12 cellular contexts compared by ENCODE assay signal in the genomic region with DNA sequence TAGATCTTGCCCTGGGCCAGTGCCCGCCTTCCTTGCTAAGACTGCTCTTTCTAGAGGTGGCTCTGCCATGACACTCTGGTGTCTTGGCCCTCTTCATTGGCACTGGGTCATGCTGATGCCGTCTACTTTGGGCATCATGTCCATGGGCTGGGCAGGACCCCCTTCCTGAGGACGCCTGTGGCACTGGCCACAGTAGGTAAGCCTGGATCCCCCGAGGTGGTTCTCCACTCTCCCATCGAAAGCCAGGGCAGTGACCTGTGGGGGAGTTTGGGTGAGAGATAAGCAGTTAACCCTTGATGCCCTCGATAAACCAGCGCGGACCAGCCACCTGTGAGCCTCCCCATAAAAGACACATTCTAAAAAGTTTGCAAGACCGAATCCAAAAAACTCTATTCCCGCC. TPM values are rescaled to one million over a fixed set of nuclear protein-coding genes. Genes with fewer than 3 reads are reported as not detected.
DNase-seq lines count a peak whose midpoint lies in the region; TF ChIP-seq lines count a peak whose summit lies in the region.
"Had no signal": no experiment of that assay in that cellular context is flagged by ENCODE, and none has a peak within 500 bp of the region (broad histone marks: within the 10 kb centered on the region; RNA-seq: fewer than 3 reads in every experiment).

No MANE protein-coding gene starts in this region.

- H3K27ac Mint-ChIP-seq in activated T-helper 2 cell treated with anti-CD3 and anti-CD28 coated beads, Interferon-gamma antibody, Interleukin-2, Interleukin-4, amounts not matched to agents 10 μg/mL and 5 μg/mL and 100 μg/mL, durations not matched to agents 14 hours and 24 hours and 36 hours = no peak overlapping the region

- DNase-seq in Peyer's patch (no peak), coronary artery (ENCODE audit: low spot score) (no peak), CD1c-positive myeloid dendritic cell (ENCODE audit: extremely low spot score) (no peak), T1000 (lab: John Stamatoyannopoulos, UW) (no peak), NCI-H2107 (lab: John Stamatoyannopoulos, UW) (no peak)
- no peak for DNase-seq in activated T-helper 2 cell treated with anti-CD3 and anti-CD28 coated beads, Interferon-gamma antibody, Interleukin-2, Interleukin-4, amounts not matched to agents 10 μg/mL and 5 μg/mL and 100 μg/mL, durations not matched to agents 14 hours and 24 hours and 36 hours (ENCODE audit: low spot score)
- DNase-seq: activated naive CD4-positive, alpha-beta T cell treated with Interleukin-2 at 50 U/mL for 16 hours; DMS79 treated with DMSO at 0.1 percent for 48 hours; MM.1S had no signal

- no peaks in the 10 kb centered on the region for H3K9me3 ChIP-seq in Peyer's patch
- H3K9me3 ChIP-seq in mucosa of stomach (ENCODE audit: control insufficient read depth, low read length) = no peaks in the 10 kb centered on the region

- no peaks in the 10 kb centered on the region for H3K9me3 Mint-ChIP-seq in activated T-helper 2 cell treated with anti-CD3 and anti-CD28 coated beads, Interferon-gamma antibody, Interleukin-2, Interleukin-4, amounts not matched to agents 10 μg/mL and 5 μg/mL and 100 μg/mL, durations not matched to agents 14 hours and 24 hours and 36 hours
- H3K9me3 Mint-ChIP-seq: neural crest cell had no signal

- no peak for TF ChIP-seq POLR2A in Peyer's patch (IDR thresholded peaks at IDR 0.05)

- H3K4me1 ChIP-seq in Peyer's patch = peaks cover 0 to 42% (median 4%) of the 10 kb centered on the region in 4 donors
- H3K4me1 ChIP-seq in mucosa of stomach (ENCODE audit: control insufficient read depth, insufficient read depth, low read length) = peaks cover 65% of the 10 kb centered on the region

- H3K36me3 ChIP-seq in Peyer's patch (peaks cover 0 to 69% (median 6%) of the 10 kb centered on the region in 3 donors), mucosa of stomach (ENCODE audit: control insufficient read depth, insufficient read depth, low read length) (peaks cover 34% of the 10 kb centered on the region)

- no peak for TF ChIP-seq CTCF in Peyer's patch (IDR thresholded peaks at IDR 0.05)
- no peak for TF ChIP-seq CTCF in coronary artery (IDR thresholded peaks at IDR 0.05)

- H3K27me3 ChIP-seq in Peyer's patch = no peaks in the 10 kb centered on the region
- no peaks in the 10 kb centered on the region for H3K27me3 ChIP-seq in mucosa of stomach (ENCODE audit: control insufficient read depth, insufficient read depth, low read length)

- intact Hi-C loops in activated T-helper 2 cell treated with anti-CD3 and anti-CD28 coated beads, Interferon-gamma antibody, Interleukin-2, Interleukin-4, amounts not matched to agents 10 μg/mL and 5 μg/mL and 100 μg/mL, durations not matched to agents 14 hours and 24 hours and 36 hours (cut with micrococcal nuclease) = no loop called here

- H3K4me3 Mint-ChIP-seq in activated T-helper 2 cell treated with anti-CD3 and anti-CD28 coated beads, Interferon-gamma antibody, Interleukin-2, Interleukin-4, amounts not matched to agents 10 μg/mL and 5 μg/mL and 100 μg/mL, durations not matched to agents 14 hours and 24 hours and 36 hours (ENCODE audit: low read depth) = no peak overlapping the region
- H3K4me3 Mint-ChIP-seq: neural crest cell had no signal

- H3K27me3 Mint-ChIP-seq in activated T-helper 2 cell treated with anti-CD3 and anti-CD28 coated beads, Interferon-gamma antibody, Interleukin-2, Interleukin-4, amounts not matched to agents 10 μg/mL and 5 μg/mL and 100 μg/mL, durations not matched to agents 14 hours and 24 hours and 36 hours (ENCODE audit: low read depth) = no peaks in the 10 kb centered on the region

- peak overlapping the region; percentile 31 for H3K9ac ChIP-seq in mucosa of stomach (ENCODE audit: low read length)

- H3K27ac ChIP-seq in Peyer's patch (peak overlapping the region in 3 of 4 donors; percentile 67 to 96 (median 91)), coronary artery (peak overlapping the region; percentile 1 to 44), temporal lobe (ENCODE audit: low read depth, low read length) (peak overlapping the region; percentile 99)

- peaks cover 52% of the 10 kb centered on the region for H3K36me3 Mint-ChIP-seq in activated T-helper 2 cell treated with anti-CD3 and anti-CD28 coated beads, Interferon-gamma antibody, Interleukin-2, Interleukin-4, amounts not matched to agents 10 μg/mL and 5 μg/mL and 100 μg/mL, durations not matched to agents 14 hours and 24 hours and 36 hours (ENCODE audit: low read depth)

- H3K4me1 Mint-ChIP-seq in activated T-helper 2 cell treated with anti-CD3 and anti-CD28 coated beads, Interferon-gamma antibody, Interleukin-2, Interleukin-4, amounts not matched to agents 10 μg/mL and 5 μg/mL and 100 μg/mL, durations not matched to agents 14 hours and 24 hours and 36 hours (ENCODE audit: low read depth) = no peaks in the 10 kb centered on the region

- H3K4me3 ChIP-seq in Peyer's patch = no peak overlapping the region
- H3K4me3 ChIP-seq in coronary artery = no peak overlapping the region
- H3K4me3 ChIP-seq in mucosa of stomach (ENCODE audit: low read length) = no peak overlapping the region

RNA-seq across cellular contexts. Expression of a gene that starts 20.0 kb away (rescaled TPM):
- total RNA-seq in Peyer's patch = 100 to 1,000 TPM in 3 of 4 donors, 10 to 100 TPM in 1; 80.0 to 368 (median 219) TPM
- total RNA-seq in temporal lobe = 3.7 TPM
- 1.3 and 2.0 TPM in 2 replicates for total RNA-seq in activated T-helper 2 cell treated with anti-CD3 and anti-CD28 coated beads, Interferon-gamma antibody, Interleukin-2, Interleukin-4, amounts not matched to agents 10 μg/mL and 5 μg/mL and 100 μg/mL, durations not matched to agents 14 hours and 24 hours and 36 hours

RNA-seq across cellular contexts. Expression of a gene that starts 34.1 kb away (rescaled TPM):
- total RNA-seq in Peyer's patch (100 to 1,000 TPM in 2 of 4 donors, 10 to 100 TPM in 2; 65.3 to 117 (median 101) TPM), temporal lobe (36.1 TPM)
- 97.6 and 101 TPM in 2 replicates for total RNA-seq in activated T-helper 2 cell treated with anti-CD3 and anti-CD28 coated beads, Interferon-gamma antibody, Interleukin-2, Interleukin-4, amounts not matched to agents 10 μg/mL and 5 μg/mL and 100 μg/mL, durations not matched to agents 14 hours and 24 hours and 36 hours

RNA-seq across cellular contexts. Expression of a gene that starts 34.3 kb away (rescaled TPM):
- 10 to 100 TPM; 26.3 to 85.0 (median 44.1) TPM for total RNA-seq in Peyer's patch
- 6.6 TPM for total RNA-seq in temporal lobe
- 30.8 and 33.3 TPM in 2 replicates for total RNA-seq in activated T-helper 2 cell treated with anti-CD3 and anti-CD28 coated beads, Interferon-gamma antibody, Interleukin-2, Interleukin-4, amounts not matched to agents 10 μg/mL and 5 μg/mL and 100 μg/mL, durations not matched to agents 14 hours and 24 hours and 36 hours

Comparison
In these comparisons a context has a peak if more than half of its experiments do, and no peak if none do; other contexts are left out.
1. H3K27ac ChIP-seq: peak in every context shown above with its lines; median percentile 99 in temporal lobe; 91 in Peyer's patch; 22 in coronary artery.
2. RNA of a gene that starts 20.0 kb away (total RNA-seq): 80.0 to 368 TPM in Peyer's patch; 3.7 TPM in temporal lobe (single experiment) and 1.3 to 2.0 TPM in activated T-helper 2 cell treated with anti-CD3 and anti-CD28 coated beads, Interferon-gamma antibody, Interleukin-2, Interleukin-4, amounts not matched to agents 10 μg/mL and 5 μg/mL and 100 μg/mL, durations not matched to agents 14 hours and 24 hours and 36 hours; every median in the first group is over 10 times any median in the second.